8 cellular contexts compared by ENCODE assay signal in genomic region chr1:20717452-20718342, GRCh38. TPM values are rescaled to one million over a fixed set of nuclear protein-coding genes. Genes with fewer than 3 reads are reported as not detected.
DNase-seq lines count a peak whose midpoint lies in the region; ATAC-seq and TF ChIP-seq lines count a peak whose summit lies in the region.

Gene KIF17, minus strand, starts transcription at chr1:20718007. Its CDS starts 301 bp downstream, at chr1:20717706.

- no peak for TF ChIP-seq CTCF in GM23338 (conservative IDR thresholded peaks at IDR 0.05; ENCODE audit: low read depth in 2 of 2)
- TF ChIP-seq CTCF in RWPE1 (conservative IDR thresholded peaks at IDR 0.05; ENCODE audit: low read depth): no peak
- TF ChIP-seq CTCF in gastroesophageal sphincter (IDR thresholded peaks at IDR 0.05): no peak
- TF ChIP-seq CTCF in upper lobe of right lung (IDR thresholded peaks at IDR 0.05): no peak

- peak within 1 kb of the TSS; percentile 71 for H3K4me3 ChIP-seq in GM23338
- peak within 1 kb of the TSS; percentile 24 to 58 for H3K4me3 ChIP-seq in gastroesophageal sphincter
- peak within 1 kb of the TSS; percentile 44 for H3K4me3 ChIP-seq in upper lobe of right lung

- peaks cover 11% of the 10 kb centered on the region for H3K4me1 ChIP-seq in GM23338 (ENCODE audit: insufficient read depth)
- H3K4me1 ChIP-seq in gastroesophageal sphincter: peaks cover 0 to 13% (median 6%) of the 10 kb centered on the region in 3 donors
- peaks cover 4% of the 10 kb centered on the region for H3K4me1 ChIP-seq in upper lobe of right lung

- peaks cover 6% of the 10 kb centered on the region for H3K36me3 Mint-ChIP-seq in GM23338 (ENCODE audit: low read depth)

- peaks cover 16% of the 10 kb centered on the region for H3K27me3 Mint-ChIP-seq in GM23338 (ENCODE audit: insufficient read depth, low read depth, poor library complexity)

- H2AFZ ChIP-seq in GM23338: peak within 1 kb of the TSS; percentile 96

- H3K27ac Mint-ChIP-seq in GM23338: no peak within 1 kb of the TSS

- TF ChIP-seq EP300 in gastroesophageal sphincter (IDR thresholded peaks at IDR 0.05): no peak

- peaks cover 16% of the 10 kb centered on the region for H3K4me1 Mint-ChIP-seq in GM23338

- 0 out of 2 replicates have a peak, but pooled peaks cover 3% of the 10 kb centered on the region for H3K79me2 ChIP-seq in GM23338 (replicated peaks; ENCODE audit: insufficient read depth)

- intact Hi-C loops in upper lobe of right lung (cut with DNase I): no loop called here

- H3K27me3 ChIP-seq in GM23338 (ENCODE audit: insufficient read depth): peaks cover 17% of the 10 kb centered on the region; the same call in 1 of the 2 replicates
- peaks cover 37% of the 10 kb centered on the region for H3K27me3 ChIP-seq in gastroesophageal sphincter
- peaks cover 24% of the 10 kb centered on the region for H3K27me3 ChIP-seq in upper lobe of right lung

- peak within 1 kb of the TSS; percentile 72 for H3K4me3 Mint-ChIP-seq in GM23338

- H3K4me2 ChIP-seq in GM23338: peak within 1 kb of the TSS; percentile 83

- CTCF ChIA-PET in RWPE1 (lab: Yijun Ruan, JAX): no interaction called here

- peak; percentile 96 for DNase-seq in AG20443 (ENCODE audit: low spot score)
- DNase-seq in GM23338 (ENCODE audit: low spot score): peak; percentile 87
- DNase-seq in RWPE1 (ENCODE audit: low spot score): peak; percentile 75
- peak; percentile 67 for DNase-seq in activated naive CD4-positive, alpha-beta T cell treated with Interleukin-2 at 50 U/mL for 16 hours
- peak; percentile 34 for DNase-seq in occipital lobe (lab: John Stamatoyannopoulos, UW)
- peak; percentile 89 for DNase-seq in upper lobe of right lung

- H3K36me3 ChIP-seq in GM23338 (ENCODE audit: insufficient read depth): no peaks in the 10 kb centered on the region
- no peaks in the 10 kb centered on the region for H3K36me3 ChIP-seq in gastroesophageal sphincter
- H3K36me3 ChIP-seq in upper lobe of right lung: no peaks in the 10 kb centered on the region

- WGBS in gastroesophageal sphincter (ENCODE audit: low coverage in 1 of 2), 2 donors: no CpG with 5 or more reads among the region's 112 CpGs

- H4K20me1 ChIP-seq in GM23338 (replicated peaks; ENCODE audit: insufficient read depth): no peaks in the 10 kb centered on the region

- H3F3A ChIP-seq in GM23338 (replicated peaks; ENCODE audit: low read depth): 0 out of 2 replicates have a peak, but pooled peaks cover 8% of the 10 kb centered on the region

- 0 out of 3 replicates have a peak, but pooled peaks cover 4% of the 10 kb centered on the region for H3K9me3 Mint-ChIP-seq in GM23338

- H3K9me2 ChIP-seq in GM23338 (ENCODE audit: insufficient read depth): no peaks in the 10 kb centered on the region

- ATAC-seq in GM23338: peak; percentile 59
- ATAC-seq in gastroesophageal sphincter: peak; percentile 93
- peak; percentile 85 for ATAC-seq in upper lobe of right lung
- no peak for ATAC-seq in GM18519 (IDR thresholded peaks at IDR 0.05; ENCODE audit: low FRiP score, unreplicated experiment)

- no peak for TF ChIP-seq POLR2A in gastroesophageal sphincter (IDR thresholded peaks at IDR 0.05)

- POLR2A ChIA-PET in RWPE1 (lab: Yijun Ruan, JAX; ENCODE audit: low non-redundant PET): no interaction called here

- H3K27ac ChIP-seq in GM23338 (ENCODE audit: low read depth) (no peak within 1 kb of the TSS), RWPE1 (peak within 1 kb of the TSS; percentile 26), gastroesophageal sphincter (peak within 1 kb of the TSS in 1 of 4 donors; percentile 17), upper lobe of right lung (no peak within 1 kb of the TSS)

- H3K9me3 ChIP-seq in gastroesophageal sphincter (no peaks in the 10 kb centered on the region), upper lobe of right lung (no peaks in the 10 kb centered on the region)

TF ChIP-seq in GM23338, 12 proteins besides CTCF, POLR2A, EP300 and RAD21:
- TF ChIP-seq NANOG (IDR thresholded peaks at IDR 0.05; ENCODE audit: borderline replicate concordance) (no peak), STAT1 (IDR thresholded peaks at IDR 0.05; ENCODE audit: unreplicated experiment) (no peak), JUNB (IDR thresholded peaks at IDR 0.05; ENCODE audit: unreplicated experiment) (no peak), REST (IDR thresholded peaks at IDR 0.05; ENCODE audit: unreplicated experiment) (no peak), ZNF114 (CRISPR knock-in tag; IDR thresholded peaks at IDR 0.05) (0 out of 2 replicates have a peak, but pooled peaks have one; percentile 68), POLR2AphosphoS5 (IDR thresholded peaks at IDR 0.05; ENCODE audit: low read depth) (peak; percentile 66), CREB1 (CRISPR knock-in tag; IDR thresholded peaks at IDR 0.05; ENCODE audit: low read depth) (peak; percentile 83), ETS1 (IDR thresholded peaks at IDR 0.05) (no peak)
TF ChIP-seq in GM23338: peak in this region for 3.

RNA-seq across cellular contexts. Expression of gene KIF17, which starts in this region (rescaled TPM):
- 13.3 and 18.6 TPM in 2 replicates for total RNA-seq in GM23338 (2014; rRNA removed; shearing (Covaris generic))
- 5.9 and 7.4 TPM in 2 replicates for polyA plus RNA-seq in GM23338 (2016; fragmentation: Nextera tagmentation; extraction: Ambion mirVana)
- total RNA-seq in gastroesophageal sphincter: 10 to 100 TPM in 2 of 4 donors, 1 to 10 TPM in 1, under 1 TPM in 1; 0.47 to 11.8 (median 7.5) TPM
- total RNA-seq in occipital lobe: 4.4 TPM
- 4.6 TPM for total RNA-seq in upper lobe of right lung

Comparison
In these comparisons a context has a peak if more than half of its experiments do, and no peak if none do; other contexts are left out.
1. DNase-seq: peak in every context shown above with its lines; median percentile 96 in AG20443; 89 in upper lobe of right lung; 87 in GM23338; 75 in RWPE1; 67 in activated naive CD4-positive, alpha-beta T cell treated with Interleukin-2 at 50 U/mL for 16 hours; 34 in occipital lobe.